In the genomic region with DNA sequence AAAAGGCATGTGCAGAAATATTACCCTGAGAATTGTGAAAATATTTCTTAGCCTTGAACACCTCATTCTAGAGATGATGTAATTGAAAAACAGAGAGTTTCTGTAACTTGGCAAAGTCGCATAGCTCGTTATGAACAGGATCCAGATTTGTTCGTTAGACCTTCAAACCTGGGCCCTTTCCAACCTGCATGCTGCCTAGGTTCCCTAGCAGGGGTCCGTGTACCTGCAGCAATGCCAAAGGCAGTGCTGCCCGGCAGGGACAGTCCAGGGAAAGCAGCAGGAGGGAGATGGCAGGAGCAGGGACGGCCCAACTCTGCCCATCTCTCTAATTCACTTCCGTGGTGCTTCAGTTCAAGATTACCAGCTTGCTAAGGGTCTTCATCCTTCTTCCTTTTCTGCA, we compare ENCODE assay signal across 31 cellular contexts. TPM values are rescaled to one million over a fixed set of nuclear protein-coding genes. Genes with fewer than 3 reads are reported as not detected.
"Had no signal": no experiment of that assay in that cellular context is flagged by ENCODE, and none has a peak within 500 bp of the region (broad histone marks: within the 10 kb centered on the region; RNA-seq: fewer than 3 reads in every experiment).

No MANE protein-coding gene starts in this region.

- H3K9me3 Mint-ChIP-seq: activated CD4-positive, alpha-beta memory T cell treated with anti-CD3 and anti-CD28 coated beads for 36 hours; activated CD4-positive, alpha-beta T cell treated with anti-CD3 and anti-CD28 coated beads, Interleukin-2, amount 10 ng/mL, durations not matched to agents 24 days and 14 days; activated naive CD4-positive, alpha-beta T cell treated with anti-CD3 and anti-CD28 coated beads, Interleukin-2, amount 10 ng/mL, durations not matched to agents 7 days and 5 days; activated naive CD4-positive, alpha-beta T cell treated with anti-CD3 and anti-CD28 coated beads, Interleukin-2, amount 50 U/mL, for 72 hours; activated naive CD8-positive, alpha-beta T cell treated with anti-CD3 and anti-CD28 coated beads, Interleukin-2, amount 10 ng/mL, durations not matched to agents 7 days and 5 days; activated T-helper 1 cell treated with anti-CD3 and anti-CD28 coated beads, Interleukin-12 subunit alpha, Interleukin-12 subunit beta, Interleukin-2, Interleukin-4 antibody, amounts not matched to agents 30 ng/mL and 10 ng/mL and 1 ng/mL, durations not matched to agents 14 hours and 24 hours and 36 hours; activated T-helper 2 cell treated with anti-CD3 and anti-CD28 coated beads, Interferon-gamma antibody, Interleukin-2, Interleukin-4, amounts not matched to agents 10 μg/mL and 5 μg/mL and 100 μg/mL, durations not matched to agents 14 hours and 24 hours and 36 hours; dendritic cell treated with granulocyte-macrophage colony-stimulating factor and Interleukin-4, amounts not matched to agents 40 ng/mL and 50 ng/mL, for 4 days; endodermal cell had no signal

- ATAC-seq: activated CD4-positive, alpha-beta T cell treated with anti-CD3 and anti-CD28 coated beads for 36 hours; activated CD8-positive, alpha-beta memory T cell treated with anti-CD3 and anti-CD28 coated beads, Interleukin-2, amount 10 ng/mL, durations not matched to agents 7 days and 5 days; activated CD8-positive, alpha-beta T cell treated with anti-CD3 and anti-CD28 coated beads, Interleukin-2, amount 10 ng/mL, durations not matched to agents 7 days and 5 days; activated naive CD4-positive, alpha-beta T cell treated with anti-CD3 and anti-CD28 coated beads, Interleukin-2, amount 50 U/mL, for 72 hours; esophagus mucosa; foreskin keratinocyte; gastrocnemius medialis had no signal

- H3K4me1 Mint-ChIP-seq: activated CD4-positive, alpha-beta T cell treated with anti-CD3 and anti-CD28 coated beads for 36 hours; activated CD4-positive, alpha-beta T cell treated with anti-CD3 and anti-CD28 coated beads, Interleukin-2, amount 10 ng/mL, durations not matched to agents 24 days and 14 days; activated CD8-positive, alpha-beta memory T cell treated with anti-CD3 and anti-CD28 coated beads, Interleukin-2, amount 10 ng/mL, durations not matched to agents 7 days and 5 days; activated naive CD4-positive, alpha-beta T cell treated with anti-CD3 and anti-CD28 coated beads, Interleukin-2, amount 10 ng/mL, durations not matched to agents 7 days and 5 days; activated naive CD8-positive, alpha-beta T cell treated with anti-CD3 and anti-CD28 coated beads, Interleukin-2, amount 10 ng/mL, durations not matched to agents 7 days and 5 days; central memory CD8-positive, alpha-beta T cell; endodermal cell had no signal

- H3K4me3 ChIP-seq: ascending aorta, coronary artery, dorsolateral prefrontal cortex, gastrocnemius medialis had no signal

- H3K27ac Mint-ChIP-seq: activated CD4-positive, alpha-beta memory T cell treated with anti-CD3 and anti-CD28 coated beads for 36 hours; activated CD4-positive, alpha-beta T cell treated with anti-CD3 and anti-CD28 coated beads for 36 hours; activated CD4-positive, alpha-beta T cell treated with anti-CD3 and anti-CD28 coated beads, Interleukin-2, amount 10 ng/mL, durations not matched to agents 24 days and 14 days; activated CD8-positive, alpha-beta memory T cell treated with anti-CD3 and anti-CD28 coated beads, Interleukin-2, amount 10 ng/mL, durations not matched to agents 7 days and 5 days; activated CD8-positive, alpha-beta T cell treated with anti-CD3 and anti-CD28 coated beads, Interleukin-2, amount 10 ng/mL, durations not matched to agents 7 days and 5 days; activated naive CD4-positive, alpha-beta T cell treated with anti-CD3 and anti-CD28 coated beads, Interleukin-2, amount 10 ng/mL, durations not matched to agents 7 days and 5 days; activated naive CD4-positive, alpha-beta T cell treated with anti-CD3 and anti-CD28 coated beads, Interleukin-2, amount 50 U/mL, for 72 hours; activated naive CD8-positive, alpha-beta T cell treated with anti-CD3 and anti-CD28 coated beads, Interleukin-2, amount 10 ng/mL, durations not matched to agents 7 days and 5 days; activated T-helper 1 cell treated with anti-CD3 and anti-CD28 coated beads, Interleukin-12 subunit alpha, Interleukin-12 subunit beta, Interleukin-2, Interleukin-4 antibody, amounts not matched to agents 30 ng/mL and 10 ng/mL and 1 ng/mL, durations not matched to agents 14 hours and 24 hours and 36 hours; activated T-helper 2 cell treated with anti-CD3 and anti-CD28 coated beads, Interferon-gamma antibody, Interleukin-2, Interleukin-4, amounts not matched to agents 10 μg/mL and 5 μg/mL and 100 μg/mL, durations not matched to agents 14 hours and 24 hours and 36 hours; dendritic cell treated with granulocyte-macrophage colony-stimulating factor and Interleukin-4, amounts not matched to agents 40 ng/mL and 50 ng/mL, for 4 days; endodermal cell had no signal

- H3K9me3 ChIP-seq: ascending aorta, gastrocnemius medialis had no signal

- H3K27me3 ChIP-seq: ascending aorta, brain microvascular endothelial cell, foreskin keratinocyte, gastrocnemius medialis had no signal

- H3K36me3 Mint-ChIP-seq: activated CD4-positive, alpha-beta memory T cell treated with anti-CD3 and anti-CD28 coated beads for 36 hours; activated CD8-positive, alpha-beta memory T cell treated with anti-CD3 and anti-CD28 coated beads, Interleukin-2, amount 10 ng/mL, durations not matched to agents 7 days and 5 days; activated naive CD4-positive, alpha-beta T cell treated with anti-CD3 and anti-CD28 coated beads, Interleukin-2, amount 10 ng/mL, durations not matched to agents 7 days and 5 days; activated naive CD4-positive, alpha-beta T cell treated with anti-CD3 and anti-CD28 coated beads, Interleukin-2, amount 50 U/mL, for 72 hours; activated naive CD8-positive, alpha-beta T cell treated with anti-CD3 and anti-CD28 coated beads, Interleukin-2, amount 10 ng/mL, durations not matched to agents 7 days and 5 days had no signal

- H3K4me3 Mint-ChIP-seq: activated CD4-positive, alpha-beta memory T cell treated with anti-CD3 and anti-CD28 coated beads for 36 hours; activated CD4-positive, alpha-beta T cell treated with anti-CD3 and anti-CD28 coated beads for 36 hours; activated CD4-positive, alpha-beta T cell treated with anti-CD3 and anti-CD28 coated beads, Interleukin-2, amount 10 ng/mL, durations not matched to agents 24 days and 14 days; activated CD8-positive, alpha-beta memory T cell treated with anti-CD3 and anti-CD28 coated beads, Interleukin-2, amount 10 ng/mL, durations not matched to agents 7 days and 5 days; activated CD8-positive, alpha-beta T cell treated with anti-CD3 and anti-CD28 coated beads, Interleukin-2, amount 10 ng/mL, durations not matched to agents 7 days and 5 days; activated naive CD4-positive, alpha-beta T cell treated with anti-CD3 and anti-CD28 coated beads, Interleukin-2, amount 10 ng/mL, durations not matched to agents 7 days and 5 days; activated naive CD8-positive, alpha-beta T cell treated with anti-CD3 and anti-CD28 coated beads, Interleukin-2, amount 10 ng/mL, durations not matched to agents 7 days and 5 days; activated T-helper 1 cell treated with anti-CD3 and anti-CD28 coated beads, Interleukin-12 subunit alpha, Interleukin-12 subunit beta, Interleukin-2, Interleukin-4 antibody, amounts not matched to agents 30 ng/mL and 10 ng/mL and 1 ng/mL, durations not matched to agents 14 hours and 24 hours and 36 hours; central memory CD8-positive, alpha-beta T cell; dendritic cell treated with granulocyte-macrophage colony-stimulating factor and Interleukin-4, amounts not matched to agents 40 ng/mL and 50 ng/mL, for 4 days; endodermal cell had no signal

- H3K36me3 ChIP-seq: ascending aorta, brain microvascular endothelial cell, gastrocnemius medialis had no signal

- DNase-seq: activated CD4-positive, alpha-beta memory T cell treated with anti-CD3 and anti-CD28 coated beads for 36 hours; activated CD4-positive, alpha-beta T cell treated with anti-CD3 and anti-CD28 coated beads for 36 hours; activated CD4-positive, alpha-beta T cell treated with anti-CD3 and anti-CD28 coated beads, Interleukin-2, amount 10 ng/mL, durations not matched to agents 24 days and 14 days; activated CD4-positive, CD25-positive, alpha-beta regulatory T cell; activated CD4-positive, CD25-positive, alpha-beta regulatory T cell treated with anti-CD3 and anti-CD28 coated beads, Interleukin-2, amount 50 U/mL, for 72 hours; activated CD8-positive, alpha-beta memory T cell treated with anti-CD3 and anti-CD28 coated beads, Interleukin-2, amount 10 ng/mL, durations not matched to agents 7 days and 5 days; activated CD8-positive, alpha-beta memory T cell treated with anti-CD3 and anti-CD28 coated beads, Interleukin-2, amount 50 U/mL, for 4 hours; activated CD8-positive, alpha-beta T cell treated with anti-CD3 and anti-CD28 coated beads, Interleukin-2, amount 10 ng/mL, durations not matched to agents 7 days and 5 days; activated effector memory CD4-positive, alpha-beta T cell treated with anti-CD3 and anti-CD28 coated beads, Interleukin-2, amount 50 U/mL, for 16 hours; activated naive CD4-positive, alpha-beta T cell treated with anti-CD3 and anti-CD28 coated beads, Interleukin-2, amount 10 ng/mL, durations not matched to agents 7 days and 5 days; activated naive CD8-positive, alpha-beta T cell treated with anti-CD3 and anti-CD28 coated beads, Interleukin-2, amount 10 ng/mL, durations not matched to agents 7 days and 5 days; activated T-cell treated with anti-CD3 and anti-CD28 coated beads, Interleukin-2, amount 50 U/mL, for 1 hour; activated T-cell treated with anti-CD3 and anti-CD28 coated beads, Interleukin-2, amount 50 U/mL, for 48 hours; brain microvascular endothelial cell; dorsolateral prefrontal cortex; effector memory CD4-positive, alpha-beta T cell; endodermal cell; foreskin keratinocyte; gastrocnemius medialis; glutamatergic neuron; T-helper 2 cell had no signal

- H3K27me3 Mint-ChIP-seq: activated CD4-positive, alpha-beta T cell treated with anti-CD3 and anti-CD28 coated beads, Interleukin-2, amount 10 ng/mL, durations not matched to agents 24 days and 14 days; activated CD8-positive, alpha-beta memory T cell treated with anti-CD3 and anti-CD28 coated beads, Interleukin-2, amount 10 ng/mL, durations not matched to agents 7 days and 5 days; activated naive CD4-positive, alpha-beta T cell treated with anti-CD3 and anti-CD28 coated beads, Interleukin-2, amount 10 ng/mL, durations not matched to agents 7 days and 5 days; activated naive CD8-positive, alpha-beta T cell treated with anti-CD3 and anti-CD28 coated beads, Interleukin-2, amount 10 ng/mL, durations not matched to agents 7 days and 5 days; central memory CD8-positive, alpha-beta T cell; dendritic cell treated with granulocyte-macrophage colony-stimulating factor and Interleukin-4, amounts not matched to agents 40 ng/mL and 50 ng/mL, for 4 days had no signal

- H3K27ac ChIP-seq: ascending aorta, brain microvascular endothelial cell, coronary artery, foreskin keratinocyte, gastrocnemius medialis had no signal

- H3K4me1 ChIP-seq: foreskin keratinocyte, gastrocnemius medialis had no signal

RNA-seq across cellular contexts. Expression of gene PIEZO2, which starts 12.0 kb away (rescaled TPM):
- total RNA-seq: activated CD4-positive, alpha-beta memory T cell treated with anti-CD3 and anti-CD28 coated beads for 36 hours; activated CD4-positive, alpha-beta T cell treated with anti-CD3 and anti-CD28 coated beads for 36 hours; activated CD4-positive, alpha-beta T cell treated with anti-CD3 and anti-CD28 coated beads, Interleukin-2, amount 10 ng/mL, durations not matched to agents 24 days and 14 days; activated CD8-positive, alpha-beta memory T cell treated with anti-CD3 and anti-CD28 coated beads for 36 hours; activated CD8-positive, alpha-beta memory T cell treated with anti-CD3 and anti-CD28 coated beads, Interleukin-2, amount 10 ng/mL, durations not matched to agents 7 days and 5 days; activated CD8-positive, alpha-beta T cell treated with anti-CD3 and anti-CD28 coated beads, Interleukin-2, amount 10 ng/mL, durations not matched to agents 7 days and 5 days; activated naive CD4-positive, alpha-beta T cell treated with anti-CD3 and anti-CD28 coated beads, Interleukin-2, amount 50 U/mL, for 72 hours; activated naive CD8-positive, alpha-beta T cell treated with anti-CD3 and anti-CD28 coated beads, Interleukin-2, amount 10 ng/mL, durations not matched to agents 7 days and 5 days; activated T-helper 1 cell treated with anti-CD3 and anti-CD28 coated beads, Interleukin-12 subunit alpha, Interleukin-12 subunit beta, Interleukin-2, Interleukin-4 antibody, amounts not matched to agents 30 ng/mL and 10 ng/mL and 1 ng/mL, durations not matched to agents 14 hours and 24 hours and 36 hours; activated T-helper 2 cell treated with anti-CD3 and anti-CD28 coated beads, Interferon-gamma antibody, Interleukin-2, Interleukin-4, amounts not matched to agents 10 μg/mL and 5 μg/mL and 100 μg/mL, durations not matched to agents 14 hours and 24 hours and 36 hours; foreskin keratinocyte; T-helper 1 cell treated with Interleukin-12 subunit alpha and Interleukin-12 subunit beta and Interleukin-4 antibody, amounts not matched to agents 30 ng/mL and 1 ng/mL, for 36 hours had no signal
- polyA plus RNA-seq: foreskin keratinocyte had no signal
